In the genomic region with DNA sequence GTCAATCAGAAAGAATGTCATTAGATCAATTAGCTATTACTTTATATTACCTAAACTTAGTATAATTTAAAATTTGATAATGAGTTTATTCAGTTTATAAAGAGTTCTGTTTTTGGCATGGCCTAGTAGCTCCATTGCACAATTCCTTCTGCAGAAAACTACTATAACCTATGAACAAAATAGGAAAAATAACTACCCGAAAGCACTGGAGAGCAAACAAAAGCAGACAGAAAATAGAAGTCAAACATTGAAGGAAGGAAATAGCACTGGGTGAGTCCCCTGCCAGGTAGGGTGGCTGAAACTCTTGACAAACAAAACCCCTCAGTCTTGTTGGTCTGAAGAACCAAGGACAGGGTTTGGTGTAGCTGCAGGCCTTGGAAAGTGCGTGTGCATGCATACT, we compare ENCODE assay signal across 1 cellular context.
TF ChIP-seq lines count a peak whose summit lies in the region.

No MANE protein-coding gene starts in this region.

TF ChIP-seq in IMR-90, 13 proteins besides CTCF, POLR2A, EP300 and RAD21 (continued from another document):
- TF ChIP-seq, protein P1, sequence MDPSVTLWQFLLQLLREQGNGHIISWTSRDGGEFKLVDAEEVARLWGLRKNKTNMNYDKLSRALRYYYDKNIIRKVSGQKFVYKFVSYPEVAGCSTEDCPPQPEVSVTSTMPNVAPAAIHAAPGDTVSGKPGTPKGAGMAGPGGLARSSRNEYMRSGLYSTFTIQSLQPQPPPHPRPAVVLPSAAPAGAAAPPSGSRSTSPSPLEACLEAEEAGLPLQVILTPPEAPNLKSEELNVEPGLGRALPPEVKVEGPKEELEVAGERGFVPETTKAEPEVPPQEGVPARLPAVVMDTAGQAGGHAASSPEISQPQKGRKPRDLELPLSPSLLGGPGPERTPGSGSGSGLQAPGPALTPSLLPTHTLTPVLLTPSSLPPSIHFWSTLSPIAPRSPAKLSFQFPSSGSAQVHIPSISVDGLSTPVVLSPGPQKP (IDR thresholded peaks at IDR 0.05; ENCODE audit: borderline replicate concordance, low read depth, low read length): no peak
- TF ChIP-seq FOS (IDR thresholded peaks at IDR 0.05; ENCODE audit: low read depth, low read length) (no peak), CHD1 (IDR thresholded peaks at IDR 0.05; ENCODE audit: low read depth, low read length) (no peak), RFX5 (IDR thresholded peaks at IDR 0.05; ENCODE audit: low read depth, low read length) (no peak), CEBPB (IDR thresholded peaks at IDR 0.05; ENCODE audit: low read depth, low read length) (no peak), BHLHE40 (IDR thresholded peaks at IDR 0.05; ENCODE audit: low read depth, low read length) (no peak), NFE2L2 (IDR thresholded peaks at IDR 0.05; ENCODE audit: low read depth, low read length) (no peak), MAFK (IDR thresholded peaks at IDR 0.05; ENCODE audit: low read depth, low read length) (no peak)
- TF ChIP-seq, protein P2, sequence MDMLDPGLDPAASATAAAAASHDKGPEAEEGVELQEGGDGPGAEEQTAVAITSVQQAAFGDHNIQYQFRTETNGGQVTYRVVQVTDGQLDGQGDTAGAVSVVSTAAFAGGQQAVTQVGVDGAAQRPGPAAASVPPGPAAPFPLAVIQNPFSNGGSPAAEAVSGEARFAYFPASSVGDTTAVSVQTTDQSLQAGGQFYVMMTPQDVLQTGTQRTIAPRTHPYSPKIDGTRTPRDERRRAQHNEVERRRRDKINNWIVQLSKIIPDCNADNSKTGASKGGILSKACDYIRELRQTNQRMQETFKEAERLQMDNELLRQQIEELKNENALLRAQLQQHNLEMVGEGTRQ (IDR thresholded peaks at IDR 0.05; ENCODE audit: low read depth, low read length): no peak
TF ChIP-seq in IMR-90: peak in this region for 0.
